10 cellular contexts compared by ENCODE assay signal in the genomic region with DNA sequence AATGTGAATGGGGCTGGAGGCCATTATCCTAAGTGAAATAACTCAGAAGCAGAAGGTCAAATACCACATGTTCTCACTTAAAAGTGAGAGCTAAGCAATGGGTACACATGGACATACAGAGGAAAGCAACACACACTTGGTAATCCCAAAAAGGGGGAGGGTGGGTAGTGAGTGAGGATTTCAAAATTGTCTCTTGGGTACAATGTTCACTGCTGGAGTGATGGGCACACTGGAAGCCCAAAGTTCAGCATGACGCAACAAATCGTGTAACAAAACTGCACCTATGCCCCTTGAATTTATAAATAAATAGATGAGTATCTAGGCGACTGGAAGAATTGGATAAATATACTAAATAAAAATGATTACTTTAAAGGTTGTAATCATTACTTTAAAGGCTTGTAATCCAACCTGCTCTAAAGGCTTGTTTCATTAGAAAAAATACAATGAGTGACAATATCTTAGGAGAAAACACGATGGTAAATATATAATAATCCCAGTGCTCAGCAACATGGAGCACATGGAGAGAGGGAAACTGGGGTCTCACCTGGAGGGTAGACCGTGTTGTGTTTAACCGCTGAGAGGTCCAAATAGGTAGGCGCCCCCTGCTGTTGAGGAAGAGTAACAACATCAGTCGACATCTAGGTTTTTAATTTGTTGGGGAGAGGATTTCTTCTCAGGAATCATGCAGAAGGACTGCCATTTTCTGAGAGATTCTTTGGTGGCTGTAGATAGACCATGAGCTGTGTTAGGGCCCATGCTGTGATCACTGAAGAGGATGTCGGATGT.
DNase-seq lines count a peak whose midpoint lies in the region; ATAC-seq and TF ChIP-seq lines count a peak whose summit lies in the region.
"Had no signal": no experiment of that assay in that cellular context is flagged by ENCODE, and none has a peak within 500 bp of the region (broad histone marks: within the 10 kb centered on the region; RNA-seq: fewer than 3 reads in every experiment).

No MANE protein-coding gene starts in this region.

- no peak overlapping the region for H3K9ac ChIP-seq in MM.1S (ENCODE audit: low read length)

- no peaks in the 10 kb centered on the region for H3F3A ChIP-seq in MM.1S (ENCODE audit: insufficient read depth, low read length)

- H3K36me3 Mint-ChIP-seq in progenitor cell of endocrine pancreas (ENCODE audit: insufficient read depth) = no peaks in the 10 kb centered on the region
- H3K36me3 Mint-ChIP-seq: T-cell had no signal

- no peak overlapping the region for H3K4me2 ChIP-seq in MM.1S (ENCODE audit: low read depth, low read length)

- ATAC-seq in GM21390 (IDR thresholded peaks at IDR 0.05; ENCODE audit: unreplicated experiment) = no peak
- ATAC-seq: T-cell had no signal

- H3K4me3 ChIP-seq in MM.1S (ENCODE audit: low read length) (no peak overlapping the region), choroid plexus epithelial cell (ENCODE audit: low read depth, low read length) (no peak overlapping the region)

- TF ChIP-seq CTCF in MM.1S (IDR thresholded peaks at IDR 0.05; ENCODE audit: low read length) = peak; percentile 57
- TF ChIP-seq CTCF in choroid plexus epithelial cell (conservative IDR thresholded peaks at IDR 0.05; ENCODE audit: low read depth, low read length) = peak; percentile 52
- peak; percentile 45 for TF ChIP-seq CTCF in progenitor cell of endocrine pancreas (IDR thresholded peaks at IDR 0.05; ENCODE audit: unreplicated experiment)

- no peaks in the 10 kb centered on the region for H4K20me1 ChIP-seq in MM.1S (ENCODE audit: insufficient read depth, low read length)

- no peaks in the 10 kb centered on the region for H3K9me3 Mint-ChIP-seq in progenitor cell of endocrine pancreas (ENCODE audit: low read depth)

- no peaks in the 10 kb centered on the region for H3K27me3 Mint-ChIP-seq in progenitor cell of endocrine pancreas
- H3K27me3 Mint-ChIP-seq: T-cell had no signal

- no peak overlapping the region for H2AFZ ChIP-seq in MM.1S (ENCODE audit: low read length)

- H3K27ac Mint-ChIP-seq in progenitor cell of endocrine pancreas = no peak overlapping the region
- H3K27ac Mint-ChIP-seq: T-cell had no signal

- no peaks in the 10 kb centered on the region for H3K9me2 ChIP-seq in MM.1S (replicated peaks; ENCODE audit: insufficient read depth, low read length)

- H3K27ac ChIP-seq in MM.1S (ENCODE audit: low read length) = no peak overlapping the region

- no peaks in the 10 kb centered on the region for H3K79me2 ChIP-seq in MM.1S (ENCODE audit: low read length)

- DNase-seq in NCI-H82 (lab: John Stamatoyannopoulos, UW) (peak; percentile 14), NCI-H82 treated with DMSO at 0.1 percent for 48 hours (lab: John Stamatoyannopoulos, UW; ENCODE audit: unreplicated experiment) (no peak), MM.1S (no peak), choroid plexus epithelial cell (ENCODE audit: low read depth) (no peak), progenitor cell of endocrine pancreas (ENCODE audit: low spot score, unreplicated experiment) (no peak), AG08396 (ENCODE audit: low spot score) (no peak)
- no peak for DNase-seq in activated CD8-positive, alpha-beta memory T cell treated with anti-CD3 and anti-CD28 coated beads for 24 hours
- DNase-seq: NCI-H1092 treated with DMSO at 0.1 percent for 48 hours, T-cell had no signal

- no peak overlapping the region for H3K4me3 Mint-ChIP-seq in progenitor cell of endocrine pancreas (ENCODE audit: low read depth)
- H3K4me3 Mint-ChIP-seq: T-cell had no signal

- H3K9me3 ChIP-seq in MM.1S (replicated peaks; ENCODE audit: insufficient read depth, low read length) = no peaks in the 10 kb centered on the region

- H3K4me1 ChIP-seq in MM.1S (ENCODE audit: low read length) = 0 out of 2 replicates have a peak, but pooled peaks cover 3% of the 10 kb centered on the region

- H3K36me3 ChIP-seq in MM.1S (replicated peaks; ENCODE audit: insufficient read depth, low read length) = no peaks in the 10 kb centered on the region

- no peaks in the 10 kb centered on the region for H3K27me3 ChIP-seq in MM.1S (replicated peaks; ENCODE audit: insufficient read depth, low read length)

- H3K4me1 Mint-ChIP-seq in progenitor cell of endocrine pancreas (ENCODE audit: low read depth) = no peaks in the 10 kb centered on the region
- H3K4me1 Mint-ChIP-seq: T-cell had no signal
